ENCODE assay signal across 1 cellular context in genomic region chr4:2469192-2469984, GRCh38.
TF ChIP-seq lines count a peak whose summit lies in the region.

No MANE protein-coding gene starts in this region.

TF ChIP-seq in HepG2, 621 proteins besides CTCF, POLR2A, EP300 and RAD21 (continued from another document and continues in another):
- TF ChIP-seq BCLAF1 (IDR thresholded peaks at IDR 0.05) = no peak
- TF ChIP-seq TAF15 (IDR thresholded peaks at IDR 0.05; ENCODE audit: low read depth, low read length, poor library complexity, severe bottlenecking) = peak; percentile 45
- no peak for TF ChIP-seq ZNF251 (CRISPR knock-in tag; IDR thresholded peaks at IDR 0.05)
- TF ChIP-seq ZNF615 (CRISPR knock-in tag; IDR thresholded peaks at IDR 0.05; ENCODE audit: borderline replicate concordance) = peak; percentile 90
- no peak for TF ChIP-seq SSRP1 (CRISPR knock-in tag; IDR thresholded peaks at IDR 0.05)
- no peak for TF ChIP-seq MAFK (conservative IDR thresholded peaks at IDR 0.05 in 1 of 2, IDR thresholded peaks at IDR 0.05 in 1 of 2; ENCODE audit: low read length in 2 of 2)
- TF ChIP-seq ZNF264 (CRISPR knock-in tag; IDR thresholded peaks at IDR 0.05) = no peak
- peak; percentile 64 for TF ChIP-seq ELF1 (CRISPR knock-in tag; IDR thresholded peaks at IDR 0.05)
- TF ChIP-seq ATF4 (CRISPR knock-in tag; IDR thresholded peaks at IDR 0.05) = no peak
- TF ChIP-seq ZUFSP (CRISPR knock-in tag; IDR thresholded peaks at IDR 0.05; ENCODE audit: borderline replicate concordance) = no peak
- peak; percentile 61; the same call in 1 of the 2 replicates for TF ChIP-seq KLF6 (CRISPR knock-in tag; IDR thresholded peaks at IDR 0.05)
- peak; percentile 47; the same call in 1 of the 2 replicates for TF ChIP-seq ZNF691 (CRISPR knock-in tag; IDR thresholded peaks at IDR 0.05; ENCODE audit: borderline replicate concordance, low read depth)
- no peak for TF ChIP-seq ATF3 (CRISPR knock-in tag; IDR thresholded peaks at IDR 0.05)
- no peak for TF ChIP-seq ZNF224 (CRISPR knock-in tag; IDR thresholded peaks at IDR 0.05)
- no peak for TF ChIP-seq PRDM4 (CRISPR knock-in tag; IDR thresholded peaks at IDR 0.05; ENCODE audit: borderline replicate concordance)
- TF ChIP-seq ZNF878 (CRISPR knock-in tag; IDR thresholded peaks at IDR 0.05) = no peak
- TF ChIP-seq PRDM10 (CRISPR knock-in tag; IDR thresholded peaks at IDR 0.05; ENCODE audit: low read depth) = no peak
- no peak for TF ChIP-seq GLI4 (CRISPR knock-in tag; IDR thresholded peaks at IDR 0.05; ENCODE audit: borderline replicate concordance)
- TF ChIP-seq ZFP1 (CRISPR knock-in tag; IDR thresholded peaks at IDR 0.05) = peak; percentile 32; the same call in 1 of the 2 replicates
- TF ChIP-seq ZNF749 (CRISPR knock-in tag; IDR thresholded peaks at IDR 0.05; ENCODE audit: borderline replicate concordance) = no peak
- TF ChIP-seq HOXA5 (CRISPR knock-in tag; IDR thresholded peaks at IDR 0.05) = no peak
- 0 out of 2 replicates have a peak, but pooled peaks have one; percentile 40 for TF ChIP-seq FOXO4 (CRISPR knock-in tag; conservative IDR thresholded peaks at IDR 0.05)
- TF ChIP-seq SRSF9 (IDR thresholded peaks at IDR 0.05; ENCODE audit: borderline replicate concordance, insufficient read depth, low read depth, low read length, poor library complexity, severe bottlenecking) = no peak
- peak; percentile 77 for TF ChIP-seq PHF8 (CRISPR knock-in tag; IDR thresholded peaks at IDR 0.05)
- no peak for TF ChIP-seq ZSCAN5A (CRISPR knock-in tag; IDR thresholded peaks at IDR 0.05; ENCODE audit: borderline replicate concordance)
- peak; percentile 2 for TF ChIP-seq YY1 (IDR thresholded peaks at IDR 0.05; ENCODE audit: insufficient read depth, insufficient replicate concordance, low read depth, low read length)
- TF ChIP-seq HES4 (CRISPR knock-in tag; IDR thresholded peaks at IDR 0.05; ENCODE audit: borderline replicate concordance) = peak; percentile 70
- no peak for TF ChIP-seq AFF4 (CRISPR knock-in tag; IDR thresholded peaks at IDR 0.05)
- no peak for TF ChIP-seq TFE3 (CRISPR knock-in tag; IDR thresholded peaks at IDR 0.05)
- TF ChIP-seq BCL3 (CRISPR knock-in tag; IDR thresholded peaks at IDR 0.05) = no peak
- no peak for TF ChIP-seq NRL (CRISPR knock-in tag; IDR thresholded peaks at IDR 0.05; ENCODE audit: borderline replicate concordance)
